In the genomic region with DNA sequence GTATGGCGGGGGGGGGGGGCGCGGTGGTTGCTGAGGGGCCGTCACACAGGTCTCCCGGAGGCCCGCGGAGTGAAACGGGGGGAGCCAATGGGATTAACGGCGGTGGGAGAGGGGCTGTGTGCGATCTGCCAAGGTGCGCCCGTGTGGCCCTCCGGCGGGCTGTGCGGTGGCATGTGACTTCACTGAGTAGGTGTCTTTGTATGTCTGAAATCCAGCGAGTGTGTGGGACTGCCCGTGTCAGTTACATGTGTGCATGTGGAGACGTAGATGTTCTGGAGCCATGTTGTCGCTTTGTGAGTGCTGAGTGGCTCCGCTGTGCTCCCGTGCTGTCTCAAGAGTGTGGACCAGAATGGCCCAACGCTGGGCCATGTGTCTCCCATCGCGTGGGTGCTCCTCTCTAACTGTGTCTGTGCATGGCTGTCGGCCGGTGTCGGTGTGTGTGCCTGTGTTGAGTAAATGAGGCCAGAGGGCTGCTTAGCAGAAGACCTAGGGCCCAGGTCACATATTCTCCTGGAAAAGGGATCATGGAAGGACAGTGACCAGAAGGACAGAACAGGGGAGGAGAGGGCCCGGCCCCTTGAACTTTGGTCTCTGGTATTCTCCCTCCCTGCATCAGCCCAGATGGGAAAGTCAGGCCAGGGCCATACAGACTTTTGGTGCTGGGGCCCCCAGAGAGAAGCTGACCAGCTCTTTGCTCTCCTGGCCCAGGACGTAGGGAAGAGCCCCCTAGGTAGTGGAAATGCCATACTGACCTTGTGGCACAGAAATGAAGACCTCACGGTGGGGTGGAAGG, we compare ENCODE assay signal across 8 cellular contexts. TPM values are rescaled to one million over a fixed set of nuclear protein-coding genes. Genes with fewer than 3 reads are reported as not detected.
DNase-seq lines count a peak whose midpoint lies in the region; ATAC-seq, FAIRE-seq and TF ChIP-seq lines count a peak whose summit lies in the region.

No MANE protein-coding gene starts in this region.

- POLR2A ChIA-PET in HEK293 (lab: Yijun Ruan, JAX): interaction anchor here (1.5 to 3.9 kb wide), 3 partner anchors 10 to 26 kb away, joined by 6 to 79 read pairs (median 24); a partner anchor contains a TSS

- no peak for DNase-seq in ascending aorta (ENCODE audit: low spot score in 2 of 2)
- no peak for DNase-seq in kidney
- DNase-seq in stimulated activated naive CD8-positive, alpha-beta T cell treated with anti-CD3 and anti-CD28 coated beads, Interleukin-15, amount 100 ng/mL, for 72 hours: no peak
- no peak for DNase-seq in NCI-H1436 (lab: John Stamatoyannopoulos, UW)

- peaks cover 66% of the 10 kb centered on the region for H3K27me3 Mint-ChIP-seq in stimulated activated naive CD8-positive, alpha-beta T cell treated with anti-CD3 and anti-CD28 coated beads, Interleukin-15, amount 100 ng/mL, for 72 hours

- CTCF ChIA-PET in HEK293 (lab: Yijun Ruan, JAX): interaction anchor here (0.6 to 7.8 kb wide), 13 partner anchors 8 to 1166 kb away, joined by 3 to 140 read pairs (median 4); a partner anchor contains a TSS

- peaks cover 11 to 26% of the 10 kb centered on the region in 2 experiments; a peak in 2 of 3 replicates for H3K36me3 ChIP-seq in HEK293 (ENCODE audit: control insufficient read depth in 2 of 2, insufficient read depth in 1 of 2, low read length in 2 of 2)
- peaks cover 13 to 18% of the 10 kb centered on the region in 2 donors for H3K36me3 ChIP-seq in ascending aorta
- H3K36me3 ChIP-seq in kidney (ENCODE audit: control insufficient read depth in 1 of 2, insufficient read depth in 2 of 2, low read length in 2 of 2): peaks cover 0 to 4% of the 10 kb centered on the region in 2 donors

- H3K9me3 ChIP-seq in HEK293 (ENCODE audit: control insufficient read depth, insufficient read depth, low read depth, low read length) (no peaks in the 10 kb centered on the region), ascending aorta (no peaks in the 10 kb centered on the region), kidney (ENCODE audit: control insufficient read depth in 1 of 2, low read length in 2 of 2) (no peaks in the 10 kb centered on the region)

- peak overlapping the region; percentile 46 to 69 for H3K9ac ChIP-seq in kidney (ENCODE audit: low read length in 2 of 2)

- peak overlapping the region; percentile 89 for H3K4me3 Mint-ChIP-seq in stimulated activated naive CD8-positive, alpha-beta T cell treated with anti-CD3 and anti-CD28 coated beads, Interleukin-15, amount 100 ng/mL, for 72 hours

- peak overlapping the region; percentile 99 for H3K27ac ChIP-seq in 22Rv1
- H3K27ac ChIP-seq in HEK293 (ENCODE audit: extremely low read depth, low read depth, low read length): peak overlapping the region; percentile 92; the same call in 1 of the 2 replicates
- peak overlapping the region; percentile 84 to 97 for H3K27ac ChIP-seq in ascending aorta
- H3K27ac ChIP-seq in kidney (ENCODE audit: low read depth in 2 of 2, low read length in 2 of 2): peak overlapping the region; percentile 81 to 85

- ATAC-seq in stimulated activated naive CD8-positive, alpha-beta T cell treated with anti-CD3 and anti-CD28 coated beads, Interleukin-15, amount 100 ng/mL, for 72 hours: no peak
- ATAC-seq in HG02938 (IDR thresholded peaks at IDR 0.05; ENCODE audit: unreplicated experiment) (no peak), GM19351 (IDR thresholded peaks at IDR 0.05; ENCODE audit: unreplicated experiment) (no peak)

- H3K9me3 Mint-ChIP-seq in stimulated activated naive CD8-positive, alpha-beta T cell treated with anti-CD3 and anti-CD28 coated beads, Interleukin-15, amount 100 ng/mL, for 72 hours: no peaks in the 10 kb centered on the region

- intact Hi-C loops in ascending aorta (cut with DNase I) (loop anchor here (1.0 to 5.0 kb wide), 3 partner anchors 11 to 215 kb away; a partner anchor contains a TSS), kidney (cut with DNase I) (no loop called here)

- H3K27me3 ChIP-seq in ascending aorta: no peaks in the 10 kb centered on the region

- no peak for FAIRE-seq in kidney (lab: Jason Lieb, UNC)

- TF ChIP-seq CTCF in 22Rv1 (IDR thresholded peaks at IDR 0.05) (no peak), HEK293 (tag by site-specific recombination; IDR thresholded peaks at IDR 0.05) (no peak; the same call in 1 of the 2 replicates), ascending aorta (IDR thresholded peaks at IDR 0.05) (no peak), kidney (IDR thresholded peaks at IDR 0.05; ENCODE audit: borderline replicate concordance, extremely low read depth, insufficient read depth) (no peak)

- peak overlapping the region; percentile 29 to 82 for H3K27ac Mint-ChIP-seq in stimulated activated naive CD8-positive, alpha-beta T cell treated with anti-CD3 and anti-CD28 coated beads, Interleukin-15, amount 100 ng/mL, for 72 hours

- H3K4me1 ChIP-seq in HEK293 (ENCODE audit: control insufficient read depth, insufficient read depth, low read length) (peaks cover 34% of the 10 kb centered on the region), ascending aorta (peaks cover 10 to 33% of the 10 kb centered on the region in 2 donors), kidney (ENCODE audit: control insufficient read depth in 1 of 2, insufficient read depth in 1 of 2, low read depth in 1 of 2, low read length in 2 of 2) (peaks cover 25 to 32% of the 10 kb centered on the region in 2 donors)

- H3K4me3 ChIP-seq in HEK293 (ENCODE audit: low read depth, low read length) (peak overlapping the region; percentile 77), ascending aorta (peak overlapping the region; percentile 96 to 97), kidney (ENCODE audit: low read length in 2 of 2) (peak overlapping the region; percentile 65 to 91)

- H3K4me1 Mint-ChIP-seq in stimulated activated naive CD8-positive, alpha-beta T cell treated with anti-CD3 and anti-CD28 coated beads, Interleukin-15, amount 100 ng/mL, for 72 hours: peaks cover 77% of the 10 kb centered on the region

TF ChIP-seq in HEK293, 187 proteins besides CTCF, POLR2A, EP300 and RAD21 (continues in another document):
- no peak for TF ChIP-seq ZNF311 (tag by site-specific recombination; IDR thresholded peaks at IDR 0.05; ENCODE audit: borderline replicate concordance)
- TF ChIP-seq, protein P1, sequence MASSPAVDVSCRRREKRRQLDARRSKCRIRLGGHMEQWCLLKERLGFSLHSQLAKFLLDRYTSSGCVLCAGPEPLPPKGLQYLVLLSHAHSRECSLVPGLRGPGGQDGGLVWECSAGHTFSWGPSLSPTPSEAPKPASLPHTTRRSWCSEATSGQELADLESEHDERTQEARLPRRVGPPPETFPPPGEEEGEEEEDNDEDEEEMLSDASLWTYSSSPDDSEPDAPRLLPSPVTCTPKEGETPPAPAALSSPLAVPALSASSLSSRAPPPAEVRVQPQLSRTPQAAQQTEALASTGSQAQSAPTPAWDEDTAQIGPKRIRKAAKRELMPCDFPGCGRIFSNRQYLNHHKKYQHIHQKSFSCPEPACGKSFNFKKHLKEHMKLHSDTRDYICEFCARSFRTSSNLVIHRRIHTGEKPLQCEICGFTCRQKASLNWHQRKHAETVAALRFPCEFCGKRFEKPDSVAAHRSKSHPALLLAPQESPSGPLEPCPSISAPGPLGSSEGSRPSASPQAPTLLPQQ (tag by site-specific recombination; IDR thresholded peaks at IDR 0.05): no peak
- no peak for TF ChIP-seq ZNF354C (tag by site-specific recombination; IDR thresholded peaks at IDR 0.05; ENCODE audit: borderline replicate concordance, low read depth)
- TF ChIP-seq, protein P2, sequence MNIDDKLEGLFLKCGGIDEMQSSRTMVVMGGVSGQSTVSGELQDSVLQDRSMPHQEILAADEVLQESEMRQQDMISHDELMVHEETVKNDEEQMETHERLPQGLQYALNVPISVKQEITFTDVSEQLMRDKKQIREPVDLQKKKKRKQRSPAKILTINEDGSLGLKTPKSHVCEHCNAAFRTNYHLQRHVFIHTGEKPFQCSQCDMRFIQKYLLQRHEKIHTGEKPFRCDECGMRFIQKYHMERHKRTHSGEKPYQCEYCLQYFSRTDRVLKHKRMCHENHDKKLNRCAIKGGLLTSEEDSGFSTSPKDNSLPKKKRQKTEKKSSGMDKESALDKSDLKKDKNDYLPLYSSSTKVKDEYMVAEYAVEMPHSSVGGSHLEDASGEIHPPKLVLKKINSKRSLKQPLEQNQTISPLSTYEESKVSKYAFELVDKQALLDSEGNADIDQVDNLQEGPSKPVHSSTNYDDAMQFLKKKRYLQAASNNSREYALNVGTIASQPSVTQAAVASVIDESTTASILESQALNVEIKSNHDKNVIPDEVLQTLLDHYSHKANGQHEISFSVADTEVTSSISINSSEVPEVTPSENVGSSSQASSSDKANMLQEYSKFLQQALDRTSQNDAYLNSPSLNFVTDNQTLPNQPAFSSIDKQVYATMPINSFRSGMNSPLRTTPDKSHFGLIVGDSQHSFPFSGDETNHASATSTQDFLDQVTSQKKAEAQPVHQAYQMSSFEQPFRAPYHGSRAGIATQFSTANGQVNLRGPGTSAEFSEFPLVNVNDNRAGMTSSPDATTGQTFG (tag by site-specific recombination; IDR thresholded peaks at IDR 0.05; ENCODE audit: borderline replicate concordance): no peak

RNA-seq across cellular contexts. Expression of a gene that starts 1.6 kb away (rescaled TPM):
- total RNA-seq in ascending aorta: 361 TPM
- 269 TPM for total RNA-seq in kidney
- polyA plus RNA-seq in kidney (ENCODE audit: insufficient read depth, low read depth, low replicate concordance): 590 TPM

RNA-seq across cellular contexts. Expression of a gene that starts 4.5 kb away (rescaled TPM):
- not detected for total RNA-seq in ascending aorta
- 1.3 TPM for total RNA-seq in kidney
- not detected for polyA plus RNA-seq in kidney (ENCODE audit: insufficient read depth, low read depth, low replicate concordance)

RNA-seq across cellular contexts. Expression of a gene that starts 14.8 kb away (rescaled TPM):
- 145 TPM for total RNA-seq in ascending aorta
- total RNA-seq in kidney: 141 TPM
- polyA plus RNA-seq in kidney (ENCODE audit: insufficient read depth, low read depth, low replicate concordance): 289 TPM

RNA-seq across cellular contexts. Expression of a gene that starts 21.5 kb away (rescaled TPM):
- total RNA-seq in ascending aorta (2.6 TPM), kidney (38.1 TPM)
- 12.2 TPM for polyA plus RNA-seq in kidney (ENCODE audit: insufficient read depth, low read depth, low replicate concordance)

RNA-seq across cellular contexts. Expression of a gene that starts 43.9 kb away (rescaled TPM):
- total RNA-seq in ascending aorta: 221 TPM
- 71.9 TPM for total RNA-seq in kidney
- polyA plus RNA-seq in kidney (ENCODE audit: insufficient read depth, low read depth, low replicate concordance): 94.1 TPM
